In genomic region chr11:130866831-130867230, GRCh38 we compare ENCODE assay signal across 20 cellular contexts. TPM values are rescaled to one million over a fixed set of nuclear protein-coding genes. Genes with fewer than 3 reads are reported as not detected.
DNase-seq lines count a peak whose midpoint lies in the region; ATAC-seq and TF ChIP-seq lines count a peak whose summit lies in the region.
"Had no signal": no experiment of that assay in that cellular context is flagged by ENCODE, and none has a peak within 500 bp of the region (broad histone marks: within the 10 kb centered on the region; RNA-seq: fewer than 3 reads in every experiment).

No MANE protein-coding gene starts in this region.

- H3K27me3 ChIP-seq in aorta (ENCODE audit: control insufficient read depth in 1 of 2, insufficient read depth in 2 of 2, low read length in 1 of 2) (no peaks in the 10 kb centered on the region), mammary epithelial cell (ENCODE audit: insufficient read depth, low read length) (no peaks in the 10 kb centered on the region), thyroid gland (no peaks in the 10 kb centered on the region)

- dilution Hi-C loops in mammary epithelial cell (cut with HindIII; ENCODE audit: low sequenced_read_pairs) = loop anchor here (25.0 kb wide), 1 partner anchor 655 kb away; no protein-coding TSS in a partner anchor

- intact Hi-C loops in Right ventricle myocardium superior (cut with DNase I) = no loop called here
- intact Hi-C loops in cardiac septum (cut with DNase I) = no loop called here
- intact Hi-C loops in left cardiac atrium (cut with DNase I) = loop anchor here in 1 of 2 donors (10.0 kb wide), 1 partner anchor 652 kb away; no protein-coding TSS in a partner anchor
- intact Hi-C loops in aorta (cut with DNase I) = no loop called here
- intact Hi-C loops in mammary epithelial cell (cut with micrococcal nuclease) = no loop called here
- intact Hi-C loops in thyroid gland (cut with DNase I) = no loop called here

- H3K4me2 ChIP-seq in mammary epithelial cell (ENCODE audit: insufficient read depth, low read depth, low read length) = no peak overlapping the region
- H3K4me2 ChIP-seq: KMS-11 had no signal

- no peaks in the 10 kb centered on the region for H3K36me3 ChIP-seq in aorta (ENCODE audit: control insufficient read depth in 1 of 2, insufficient read depth in 2 of 2, low read length in 1 of 2)
- peaks cover 2% of the 10 kb centered on the region for H3K36me3 ChIP-seq in mammary epithelial cell (ENCODE audit: insufficient read depth, low read length)
- H3K36me3 ChIP-seq in thyroid gland = no peaks in the 10 kb centered on the region

- H3K9ac ChIP-seq in mammary epithelial cell (ENCODE audit: insufficient read depth, low read length) = no peak overlapping the region
- H3K9ac ChIP-seq: KMS-11 had no signal

- peaks cover 0 to 6% of the 10 kb centered on the region in 2 donors for H3K4me1 ChIP-seq in aorta (ENCODE audit: control insufficient read depth in 1 of 2, insufficient read depth in 2 of 2, low read length in 2 of 2)
- H3K4me1 ChIP-seq in mammary epithelial cell (ENCODE audit: insufficient read depth, low read length) = peaks cover under 1% of the 10 kb centered on the region
- peaks cover 0 to 6% of the 10 kb centered on the region in 2 donors for H3K4me1 ChIP-seq in thyroid gland

- BruUV-seq in mammary epithelial cell (replicated peaks; lab: Mats Ljungman, UMichigan) = no TSS peak

- CTCF ChIA-PET in mammary epithelial cell (lab: Charles Lee; ENCODE audit: low non-redundant PET) = no interaction called here

- H3K9me3 ChIP-seq in aorta (ENCODE audit: control insufficient read depth, low read length) (no peaks in the 10 kb centered on the region), mammary epithelial cell (replicated peaks; ENCODE audit: insufficient read depth, low read length) (no peaks in the 10 kb centered on the region), thyroid gland (no peaks in the 10 kb centered on the region)

- no peak overlapping the region for H2AFZ ChIP-seq in mammary epithelial cell (ENCODE audit: low read depth, low read length)

- DNase-seq in Right ventricle myocardium superior = no peak
- DNase-seq in cardiac septum (ENCODE audit: low spot score) = no peak
- no peak for DNase-seq in left cardiac atrium
- DNase-seq in retinal pigment epithelial cell (ENCODE audit: low read depth) = peak; percentile 81
- no peak for DNase-seq in aorta
- DNase-seq in mammary epithelial cell = no peak
- no peak for DNase-seq in thyroid gland
- DNase-seq: 8988T, AML-193, C1 segment of cervical spinal cord, H7, IMR-90, NCI-H1105 treated with DMSO at 0.1 percent for 48 hours, NCI-H2029 treated with DMSO at 0.1 percent for 48 hours, NCI-H345, NCI-H524, NCI-H774, OCI-M1 had no signal

- no peak for TF ChIP-seq POLR2A in thyroid gland (IDR thresholded peaks at IDR 0.05)

- no peaks in the 10 kb centered on the region for H3K79me2 ChIP-seq in mammary epithelial cell (ENCODE audit: insufficient read depth, low read length)

- H4K20me1 ChIP-seq in mammary epithelial cell (ENCODE audit: insufficient read depth, low read length) = no peaks in the 10 kb centered on the region

- peak overlapping the region; percentile 30 to 95 for H3K27ac ChIP-seq in aorta (ENCODE audit: low read depth in 1 of 2, low read length in 2 of 2)
- H3K27ac ChIP-seq in mammary epithelial cell (ENCODE audit: insufficient read depth, low read depth, low read length) = no peak overlapping the region
- no peak overlapping the region for H3K27ac ChIP-seq in thyroid gland
- H3K27ac ChIP-seq: KMS-11 had no signal

- WGBS in aorta, 2 donors = 25 to 29% methylated on average over 4 of the region's 4 CpGs
- 80% methylated on average over 4 of the region's 4 CpGs for WGBS in mammary epithelial cell (ENCODE audit: low coverage, missing lambda C conversion rate)
- 81 to 90% methylated on average over 4 of the region's 4 CpGs for WGBS in thyroid gland, 2 donors

- TF ChIP-seq CTCF in retinal pigment epithelial cell (conservative IDR thresholded peaks at IDR 0.05; ENCODE audit: low read depth, low read length) = no peak
- no peak for TF ChIP-seq CTCF in mammary epithelial cell (conservative IDR thresholded peaks at IDR 0.05 in 1 of 2, IDR thresholded peaks at IDR 0.05 in 1 of 2; ENCODE audit: extremely low read depth in 1 of 2, insufficient read depth in 1 of 2, low read depth in 1 of 2, low read length in 2 of 2)
- TF ChIP-seq CTCF in thyroid gland (IDR thresholded peaks at IDR 0.05) = no peak

- no peak overlapping the region for H3K4me3 ChIP-seq in retinal pigment epithelial cell (ENCODE audit: low read length)
- no peak overlapping the region for H3K4me3 ChIP-seq in aorta (ENCODE audit: low read length in 2 of 2)
- H3K4me3 ChIP-seq in mammary epithelial cell (replicated peaks in 1 of 3; ENCODE audit: insufficient read depth in 1 of 3, low read depth in 2 of 3, low read length in 3 of 3) = no peak overlapping the region
- H3K4me3 ChIP-seq in thyroid gland (replicated peaks in 1 of 3) = no peak overlapping the region

- in situ Hi-C loops in mammary epithelial cell (cut with MboI; ENCODE audit: low sequenced_read_pairs in 2 of 2) = loop anchor here in 1 of 2 donors (5.0 to 25.0 kb wide), 2 partner anchors 440 to 655 kb away; partner anchors contain the start of gene ADAMTS8

- ATAC-seq in Right ventricle myocardium superior (ENCODE audit: poor library complexity) = peak; percentile 20
- ATAC-seq in left cardiac atrium = peak; percentile 27 to 36
- no peak for ATAC-seq in aorta (ENCODE audit: low FRiP score)
- ATAC-seq in HG03095 (IDR thresholded peaks at IDR 0.05; ENCODE audit: unreplicated experiment) = no peak

RNA-seq across cellular contexts. Expression of gene SNX19, which starts 49.4 kb away (rescaled TPM):
- 53.4 TPM for total RNA-seq in Right ventricle myocardium superior
- total RNA-seq in cardiac septum = 45.9 TPM
- 10 to 100 TPM; 46.8 to 47.7 TPM for total RNA-seq in left cardiac atrium
- 10 to 100 TPM; 53.9 to 71.9 TPM for total RNA-seq in aorta
- polyA plus RNA-seq in aorta = 10 to 100 TPM; 17.5 to 27.1 TPM
- 100 to 1,000 TPM in 1 of 2 donors, 10 to 100 TPM in 1; 56.4 to 112 TPM for total RNA-seq in mammary epithelial cell
- 40.8 TPM for polyA plus RNA-seq in mammary epithelial cell
- polyA minus RNA-seq in mammary epithelial cell = 82.7 TPM
- 100 to 1,000 TPM in 3 of 4 donors, 10 to 100 TPM in 1; 82.1 to 146 (median 127) TPM for total RNA-seq in thyroid gland

Comparison
In these comparisons a context has a peak if more than half of its experiments do, and no peak if none do; other contexts are left out.
1. ATAC-seq: peak in Right ventricle myocardium superior (single experiment) and left cardiac atrium (2 of 2); none in aorta (single experiment) and HG03095 (single experiment).
2. H3K27ac ChIP-seq: peak in aorta (2 of 2); none in mammary epithelial cell (single experiment) and thyroid gland (0 of 3).